ENCODE assay signal across 21 cellular contexts in the genomic region with DNA sequence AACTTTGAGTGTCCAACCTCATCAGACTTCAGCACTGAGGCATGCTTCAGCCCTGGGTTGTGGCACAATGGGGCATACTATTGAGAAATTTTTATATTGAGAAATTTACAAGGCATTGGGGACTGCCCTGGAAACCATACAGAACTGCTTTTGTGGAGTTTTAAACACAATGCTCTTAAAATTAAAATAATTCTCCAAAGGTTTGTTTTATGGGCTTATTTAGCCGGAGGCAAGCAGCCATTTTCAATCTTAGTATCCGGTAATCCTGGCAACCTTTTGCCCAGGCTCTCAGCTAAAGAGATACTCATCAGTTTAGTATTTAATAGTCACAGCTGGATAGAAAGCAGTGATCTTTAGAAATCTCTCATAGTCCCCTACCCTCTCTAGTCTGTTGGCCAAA. TPM values are rescaled to one million over a fixed set of nuclear protein-coding genes. Genes with fewer than 3 reads are reported as not detected.
DNase-seq lines count a peak whose midpoint lies in the region; FAIRE-seq and TF ChIP-seq lines count a peak whose summit lies in the region.
"Had no signal": no experiment of that assay in that cellular context is flagged by ENCODE, and none has a peak within 500 bp of the region (broad histone marks: within the 10 kb centered on the region; RNA-seq: fewer than 3 reads in every experiment).

No MANE protein-coding gene starts in this region.

- CTCF ChIA-PET in activated CD4-positive, alpha-beta T cell treated with anti-CD3 and anti-CD28 coated beads, Interleukin-2, amount 10 ng/mL, durations not matched to agents 7 days and 5 days (lab: Charles Lee) = interaction anchor here (2.7 kb wide), 1 partner anchor 23 kb away, joined by 8 read pairs; no protein-coding TSS in a partner anchor

- H3K27me3 Mint-ChIP-seq in activated CD4-positive, alpha-beta T cell treated with anti-CD3 and anti-CD28 coated beads, Interleukin-2, amount 10 ng/mL, durations not matched to agents 7 days and 5 days = peaks cover 46% of the 10 kb centered on the region

- no peaks in the 10 kb centered on the region for H3K36me3 Mint-ChIP-seq in activated CD4-positive, alpha-beta T cell treated with anti-CD3 and anti-CD28 coated beads, Interleukin-2, amount 10 ng/mL, durations not matched to agents 7 days and 5 days (ENCODE audit: low read depth)
- H3K36me3 Mint-ChIP-seq: CD4-positive, CD25-positive, alpha-beta regulatory T cell had no signal

- no peaks in the 10 kb centered on the region for H3K36me3 ChIP-seq in HAP-1 (replicated peaks)
- no peaks in the 10 kb centered on the region for H3K36me3 ChIP-seq in kidney (ENCODE audit: control insufficient read depth in 1 of 2, insufficient read depth in 2 of 2, low read length in 2 of 2)
- H3K36me3 ChIP-seq: BLaER1 had no signal

- POLR2A ChIA-PET in activated CD4-positive, alpha-beta T cell treated with anti-CD3 and anti-CD28 coated beads, Interleukin-2, amount 10 ng/mL, durations not matched to agents 7 days and 5 days (lab: Charles Lee) = no interaction called here

- H3K4me3 Mint-ChIP-seq in activated CD4-positive, alpha-beta T cell treated with anti-CD3 and anti-CD28 coated beads, Interleukin-2, amount 10 ng/mL, durations not matched to agents 7 days and 5 days = no peak overlapping the region
- H3K4me3 Mint-ChIP-seq: B cell; CD4-positive, CD25-positive, alpha-beta regulatory T cell; CD8-positive, alpha-beta T cell; HFFc6 had no signal

- H3K9me3 Mint-ChIP-seq in activated CD4-positive, alpha-beta T cell treated with anti-CD3 and anti-CD28 coated beads, Interleukin-2, amount 10 ng/mL, durations not matched to agents 7 days and 5 days = no peaks in the 10 kb centered on the region
- H3K9me3 Mint-ChIP-seq: CD8-positive, alpha-beta T cell; HFFc6 had no signal

- TF ChIP-seq CTCF in NB4 (IDR thresholded peaks at IDR 0.05; ENCODE audit: low read depth, low read length) (no peak), kidney (IDR thresholded peaks at IDR 0.05; ENCODE audit: borderline replicate concordance, extremely low read depth, insufficient read depth) (no peak)

- H3K27ac ChIP-seq in kidney (ENCODE audit: low read depth in 2 of 2, low read length in 2 of 2) = no peak overlapping the region
- H3K27ac ChIP-seq: BLaER1, C4-2B had no signal

- in situ Hi-C loops in HAP-1 (cut with MboI; ENCODE audit: low sequenced_read_pairs) = no loop called here

- H3K9ac ChIP-seq in kidney (ENCODE audit: low read length in 2 of 2) = no peak overlapping the region
- H3K9ac ChIP-seq: BLaER1 had no signal

- H3K27ac Mint-ChIP-seq in activated CD4-positive, alpha-beta T cell treated with anti-CD3 and anti-CD28 coated beads, Interleukin-2, amount 10 ng/mL, durations not matched to agents 7 days and 5 days = no peak overlapping the region
- H3K27ac Mint-ChIP-seq: B cell; CD4-positive, CD25-positive, alpha-beta regulatory T cell; CD8-positive, alpha-beta T cell; HFFc6 had no signal

- H3K9me3 ChIP-seq in HAP-1 = no peaks in the 10 kb centered on the region
- no peaks in the 10 kb centered on the region for H3K9me3 ChIP-seq in kidney (ENCODE audit: control insufficient read depth in 1 of 2, low read length in 2 of 2)
- H3K9me3 ChIP-seq: Caco-2 had no signal

- no peak for FAIRE-seq in kidney (lab: Jason Lieb, UNC)
- FAIRE-seq: GM12878, GM19239, H1 had no signal

- no peaks in the 10 kb centered on the region for H3K27me3 ChIP-seq in HAP-1 (ENCODE audit: low read depth)

- H3K4me1 Mint-ChIP-seq in activated CD4-positive, alpha-beta T cell treated with anti-CD3 and anti-CD28 coated beads, Interleukin-2, amount 10 ng/mL, durations not matched to agents 7 days and 5 days = peaks cover 18% of the 10 kb centered on the region

- H3K4me1 ChIP-seq in HAP-1 = peaks cover 38% of the 10 kb centered on the region
- peaks cover 4 to 13% of the 10 kb centered on the region in 2 donors for H3K4me1 ChIP-seq in kidney (ENCODE audit: control insufficient read depth in 1 of 2, insufficient read depth in 1 of 2, low read depth in 1 of 2, low read length in 2 of 2)
- H3K4me1 ChIP-seq: BLaER1 had no signal

- intact Hi-C loops in kidney (cut with DNase I) = no loop called here

- DNase-seq in EH (ENCODE audit: low read depth) = peak; percentile 31
- peak; percentile 71 to 84 for DNase-seq in HAP-1 (ENCODE audit: low spot score in 2 of 2)
- peak; percentile 21 for DNase-seq in NB4 (ENCODE audit: low read depth)
- DNase-seq in HT-29 (ENCODE audit: low spot score) = no peak
- no peak for DNase-seq in activated CD4-positive, alpha-beta T cell treated with anti-CD3 and anti-CD28 coated beads, Interleukin-2, amount 10 ng/mL, durations not matched to agents 7 days and 5 days
- no peak for DNase-seq in kidney
- DNase-seq: Caco-2; CD4-positive, CD25-positive, alpha-beta regulatory T cell; CD8-positive, alpha-beta T cell; DMS153; DND-41; EL; GDM1; H7; HFFc6 had no signal

- no peak overlapping the region for H3K4me3 ChIP-seq in HAP-1
- no peak overlapping the region for H3K4me3 ChIP-seq in NB4 (ENCODE audit: low read depth, low read length)
- no peak overlapping the region for H3K4me3 ChIP-seq in kidney (ENCODE audit: low read length in 2 of 2)
- H3K4me3 ChIP-seq: BLaER1, GM12878 had no signal

- TF ChIP-seq POLR2A in NB4 (IDR thresholded peaks at IDR 0.05; ENCODE audit: extremely low read depth, insufficient read length) = no peak

RNA-seq across cellular contexts. Expression of gene EXPH5, which starts 3.1 kb away (rescaled TPM):
- 9.8 and 10.6 TPM in 2 replicates for total RNA-seq in HT-29 (2014; rRNA removed; shearing (Covaris generic))
- 1 to 10 TPM; 2.0 to 3.3 TPM for total RNA-seq in activated CD4-positive, alpha-beta T cell treated with anti-CD3 and anti-CD28 coated beads, Interleukin-2, amount 10 ng/mL, durations not matched to agents 7 days and 5 days
- total RNA-seq in kidney = 9.5 TPM
- 2.2 TPM for polyA plus RNA-seq in kidney (ENCODE audit: insufficient read depth, low read depth, low replicate concordance)

Comparison
In these comparisons a context has a peak if more than half of its experiments do, and no peak if none do; other contexts are left out.
1. DNase-seq: peak in EH (single experiment), HAP-1 (2 of 2) and NB4 (single experiment); none in HT-29 (single experiment), activated CD4-positive, alpha-beta T cell treated with anti-CD3 and anti-CD28 coated beads, Interleukin-2, amount 10 ng/mL, durations not matched to agents 7 days and 5 days (single experiment) and kidney (single experiment).